In the genomic region with DNA sequence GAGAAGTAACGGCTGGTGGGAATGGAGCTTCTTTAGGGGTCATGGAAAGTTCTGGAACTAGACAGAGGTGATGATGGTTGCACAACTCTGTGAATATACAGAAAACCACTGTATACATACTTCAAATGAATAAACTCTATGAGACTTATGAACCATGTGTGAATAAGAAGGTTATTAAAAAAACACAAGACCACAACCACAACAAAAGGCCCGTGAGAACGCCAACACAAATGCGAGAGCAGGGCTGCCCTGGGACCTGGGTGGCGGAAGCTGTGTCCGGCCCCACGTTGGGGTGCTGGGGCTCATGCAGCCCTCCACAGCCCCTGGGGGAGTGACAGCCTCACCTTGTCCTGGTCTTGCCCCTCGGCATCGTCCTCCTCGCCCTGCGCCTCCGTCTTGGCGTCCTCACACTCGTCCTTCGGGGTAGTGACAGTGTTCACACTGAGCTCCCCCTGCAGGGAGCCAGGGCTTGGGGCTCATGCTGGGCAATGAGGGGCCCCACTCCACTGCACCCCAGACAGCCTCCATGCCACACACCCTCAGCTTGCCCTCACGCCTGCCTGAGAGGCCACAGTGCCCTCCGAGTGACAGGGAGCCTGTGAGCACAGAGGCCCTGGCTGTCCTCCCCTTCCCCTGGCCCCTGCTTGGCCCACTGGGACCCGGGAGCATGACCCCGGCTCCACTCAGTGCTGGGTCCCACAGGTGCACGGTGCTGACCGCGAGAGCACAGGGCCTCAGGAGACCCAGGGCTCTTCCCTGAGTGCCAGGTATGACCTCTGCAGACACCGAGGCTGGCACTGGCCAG, we compare ENCODE assay signal across 1 cellular context.
A peak's percentile ranks its signal among the peaks of the same experiment; 100 is the strongest.
TF ChIP-seq lines count a peak whose summit lies in the region.

No MANE protein-coding gene starts in this region.

TF ChIP-seq in GM12878, 131 proteins besides CTCF, POLR2A, EP300 and RAD21:
- TF ChIP-seq FOXM1 (IDR thresholded peaks at IDR 0.05; ENCODE audit: low read depth, low read length): no peak
- TF ChIP-seq, protein P1, sequence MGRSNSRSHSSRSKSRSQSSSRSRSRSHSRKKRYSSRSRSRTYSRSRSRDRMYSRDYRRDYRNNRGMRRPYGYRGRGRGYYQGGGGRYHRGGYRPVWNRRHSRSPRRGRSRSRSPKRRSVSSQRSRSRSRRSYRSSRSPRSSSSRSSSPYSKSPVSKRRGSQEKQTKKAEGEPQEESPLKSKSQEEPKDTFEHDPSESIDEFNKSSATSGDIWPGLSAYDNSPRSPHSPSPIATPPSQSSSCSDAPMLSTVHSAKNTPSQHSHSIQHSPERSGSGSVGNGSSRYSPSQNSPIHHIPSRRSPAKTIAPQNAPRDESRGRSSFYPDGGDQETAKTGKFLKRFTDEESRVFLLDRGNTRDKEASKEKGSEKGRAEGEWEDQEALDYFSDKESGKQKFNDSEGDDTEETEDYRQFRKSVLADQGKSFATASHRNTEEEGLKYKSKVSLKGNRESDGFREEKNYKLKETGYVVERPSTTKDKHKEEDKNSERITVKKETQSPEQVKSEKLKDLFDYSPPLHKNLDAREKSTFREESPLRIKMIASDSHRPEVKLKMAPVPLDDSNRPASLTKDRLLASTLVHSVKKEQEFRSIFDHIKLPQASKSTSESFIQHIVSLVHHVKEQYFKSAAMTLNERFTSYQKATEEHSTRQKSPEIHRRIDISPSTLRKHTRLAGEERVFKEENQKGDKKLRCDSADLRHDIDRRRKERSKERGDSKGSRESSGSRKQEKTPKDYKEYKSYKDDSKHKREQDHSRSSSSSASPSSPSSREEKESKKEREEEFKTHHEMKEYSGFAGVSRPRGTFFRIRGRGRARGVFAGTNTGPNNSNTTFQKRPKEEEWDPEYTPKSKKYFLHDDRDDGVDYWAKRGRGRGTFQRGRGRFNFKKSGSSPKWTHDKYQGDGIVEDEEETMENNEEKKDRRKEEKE (IDR thresholded peaks at IDR 0.05): no peak
- TF ChIP-seq RUNX3 (IDR thresholded peaks at IDR 0.05; ENCODE audit: low read length): peak; percentile 21; the same call in 1 of the 2 replicates
